14 cellular contexts compared by ENCODE assay signal in the genomic region with DNA sequence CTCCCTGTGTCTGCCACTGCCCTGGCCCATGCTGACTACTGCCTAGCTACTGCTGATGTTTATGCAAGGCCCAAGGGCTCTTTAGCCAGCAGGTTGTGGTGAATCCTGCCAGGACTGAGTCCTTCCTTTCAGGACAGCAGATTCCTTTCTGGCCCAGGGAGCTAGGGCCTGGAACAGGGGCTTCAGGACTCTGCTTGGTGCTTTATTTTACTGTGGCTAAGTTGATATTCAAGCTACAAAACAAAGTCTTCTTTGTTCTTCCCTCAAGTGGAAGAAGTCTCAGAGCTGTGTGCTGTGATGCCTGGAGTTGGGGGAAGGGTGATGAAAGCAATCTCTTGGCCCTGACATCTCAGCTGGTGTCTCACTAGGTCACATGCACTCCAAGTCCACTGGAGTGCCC.
DNase-seq lines count a peak whose midpoint lies in the region; ATAC-seq and TF ChIP-seq lines count a peak whose summit lies in the region.
"Had no signal": no experiment of that assay in that cellular context is flagged by ENCODE, and none has a peak within 500 bp of the region (broad histone marks: within the 10 kb centered on the region; RNA-seq: fewer than 3 reads in every experiment).

No MANE protein-coding gene starts in this region.

- no peaks in the 10 kb centered on the region for H3K36me3 ChIP-seq in CD8-positive, alpha-beta T cell (ENCODE audit: insufficient read depth, low read length)
- H3K36me3 ChIP-seq: BLaER1 had no signal

- H3K27me3 Mint-ChIP-seq in neural crest cell (ENCODE audit: low read depth) = no peaks in the 10 kb centered on the region
- peaks cover 7% of the 10 kb centered on the region for H3K27me3 Mint-ChIP-seq in CD8-positive, alpha-beta T cell (ENCODE audit: low read depth)

- peaks cover 4% of the 10 kb centered on the region for H3K9me3 Mint-ChIP-seq in neural crest cell
- peaks cover 13% of the 10 kb centered on the region for H3K9me3 Mint-ChIP-seq in CD8-positive, alpha-beta T cell

- no peak overlapping the region for H3K4me3 ChIP-seq in CD8-positive, alpha-beta T cell (ENCODE audit: low read depth, low read length)
- H3K4me3 ChIP-seq: BLaER1, GM23338 had no signal

- CTCF ChIA-PET in CD8-positive, alpha-beta T cell (lab: Charles Lee) = no interaction called here

- peak; percentile 39 for ATAC-seq in sciatic nerve
- ATAC-seq in CD8-positive, alpha-beta T cell = no peak
- ATAC-seq: GM23338 had no signal

- H3K4me1 ChIP-seq in CD8-positive, alpha-beta T cell (ENCODE audit: insufficient read depth, low read length) = no peaks in the 10 kb centered on the region

- no peaks in the 10 kb centered on the region for H3K9me3 ChIP-seq in CD8-positive, alpha-beta T cell (ENCODE audit: low read length)

- POLR2A ChIA-PET in CD8-positive, alpha-beta T cell (lab: Charles Lee) = no interaction called here

- no peaks in the 10 kb centered on the region for H3K27me3 ChIP-seq in CD8-positive, alpha-beta T cell (ENCODE audit: insufficient read depth, low read length)
- H3K27me3 ChIP-seq: BLaER1 had no signal

- intact Hi-C loops in sciatic nerve (cut with DNase I) = no loop called here
- intact Hi-C loops in CD8-positive, alpha-beta T cell (cut with DNase I, micrococcal nuclease) = no loop called here

- H3K4me1 Mint-ChIP-seq in neural crest cell = peaks cover 14% of the 10 kb centered on the region
- no peaks in the 10 kb centered on the region for H3K4me1 Mint-ChIP-seq in CD8-positive, alpha-beta T cell (ENCODE audit: low read depth)

- peaks cover 6% of the 10 kb centered on the region for H3K36me3 Mint-ChIP-seq in neural crest cell (ENCODE audit: low read depth)
- H3K36me3 Mint-ChIP-seq in CD8-positive, alpha-beta T cell = no peaks in the 10 kb centered on the region

- DNase-seq in SK-MEL-5 (ENCODE audit: low read depth, low spot score) = peak; percentile 72
- peak; percentile 72 for DNase-seq in islet precursor cell
- DNase-seq in neural crest cell (ENCODE audit: low read depth, low spot score) = no peak
- no peak for DNase-seq in sciatic nerve (ENCODE audit: low spot score)
- DNase-seq in iPS-NIHi11 (ENCODE audit: low spot score) = no peak
- DNase-seq in activated CD8-positive, alpha-beta memory T cell treated with anti-CD3 and anti-CD28 coated beads, Interleukin-2, amount 50 U/mL, for 48 hours = no peak
- DNase-seq in CD8-positive, alpha-beta T cell = no peak
- DNase-seq: 8988T, AML-193, Calu3, DMS 273 treated with DMSO at 0.1 percent for 48 hours, H9 had no signal

- TF ChIP-seq CTCF in neural crest cell (conservative IDR thresholded peaks at IDR 0.05) = no peak
- no peak for TF ChIP-seq CTCF in CD8-positive, alpha-beta T cell (IDR thresholded peaks at IDR 0.05)

- H3K27ac ChIP-seq in CD8-positive, alpha-beta T cell (ENCODE audit: low read depth, low read length) = no peak overlapping the region
- H3K27ac ChIP-seq: BLaER1 had no signal

- in situ Hi-C loops in SK-MEL-5 (cut with HindIII; ENCODE audit: low pct_unique_long_range_greater_than_20kb, low sequenced_read_pairs) = no loop called here

- H3K27ac Mint-ChIP-seq in neural crest cell (ENCODE audit: unreplicated experiment) = peak overlapping the region; percentile 93
- no peak overlapping the region for H3K27ac Mint-ChIP-seq in CD8-positive, alpha-beta T cell
- H3K27ac Mint-ChIP-seq: GM23338 had no signal

- no peak overlapping the region for H3K4me3 Mint-ChIP-seq in neural crest cell
- H3K4me3 Mint-ChIP-seq in CD8-positive, alpha-beta T cell = no peak overlapping the region
- H3K4me3 Mint-ChIP-seq: GM23338, H9 had no signal

Comparison
In these comparisons a context has a peak if more than half of its experiments do, and no peak if none do; other contexts are left out.
1. DNase-seq: peak in SK-MEL-5 (single experiment) and islet precursor cell (single experiment); none in neural crest cell (single experiment), sciatic nerve (single experiment), iPS-NIHi11 (single experiment), activated CD8-positive, alpha-beta memory T cell treated with anti-CD3 and anti-CD28 coated beads, Interleukin-2, amount 50 U/mL, for 48 hours (single experiment) and CD8-positive, alpha-beta T cell (0 of 7).